ENCODE assay signal across 28 cellular contexts in the genomic region with DNA sequence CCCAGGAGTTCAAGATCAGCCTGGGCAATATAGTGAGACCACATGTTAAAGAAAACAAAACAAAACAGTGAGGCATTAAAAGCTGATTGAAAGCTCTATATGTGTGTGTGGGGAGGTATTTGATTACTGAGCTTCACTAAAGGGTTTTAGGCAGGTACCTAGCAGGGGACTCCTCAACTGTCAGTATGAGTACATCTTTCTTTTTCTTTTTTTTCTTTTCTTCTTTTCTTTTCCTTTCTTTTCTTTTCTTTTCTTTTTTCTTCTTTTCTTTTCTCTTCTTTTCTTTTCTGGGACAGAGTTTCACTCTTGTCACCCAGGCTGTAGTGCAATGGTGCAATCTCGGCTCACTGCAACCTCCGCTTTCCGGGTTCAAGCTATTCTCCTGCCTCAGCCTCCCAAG.
"Had no signal": no experiment of that assay in that cellular context is flagged by ENCODE, and none has a peak within 500 bp of the region (broad histone marks: within the 10 kb centered on the region; RNA-seq: fewer than 3 reads in every experiment).

No MANE protein-coding gene starts in this region.

- H3K36me3 ChIP-seq: suprapubic skin, thoracic aorta, thyroid gland, tibial artery, tibial nerve, transverse colon, upper lobe of left lung, upper lobe of right lung, uterus, vagina had no signal

- H3K4me3 Mint-ChIP-seq: stimulated activated effector memory CD8-positive, alpha-beta T cell treated with anti-CD3 and anti-CD28 coated beads, Interleukin-12 subunit alpha, Interleukin-12 subunit beta, amount 100 ng/mL, for 72 hours; stimulated activated memory B cell treated with anti-CD40 and anti-IgM and Interleukin-4, amounts not matched to agents 10 μg/mL and 1 μg/mL and 100 μg/mL, for 72 hours; stimulated activated naive B cell treated with anti-CD40 and anti-IgM and Interleukin-4, amounts not matched to agents 10 μg/mL and 1 μg/mL and 100 μg/mL, for 72 hours; stimulated activated naive CD8-positive, alpha-beta T cell treated with anti-CD3 and anti-CD28 coated beads, Interleukin-15, amount 100 ng/mL, for 72 hours; stimulated activated naive CD8-positive, alpha-beta T cell treated with anti-CD3 and anti-CD28 coated beads, Interleukin-15, Interleukin-2, amounts not matched to agents 100 ng/mL and 50 ng/mL, for 24 hours; type B pancreatic cell had no signal

- H3K27ac Mint-ChIP-seq: stimulated activated effector memory CD8-positive, alpha-beta T cell treated with anti-CD3 and anti-CD28 coated beads, Interleukin-12 subunit alpha, Interleukin-12 subunit beta, amount 100 ng/mL, for 72 hours; stimulated activated memory B cell treated with anti-CD40 and anti-IgM and Interleukin-4, amounts not matched to agents 10 μg/mL and 1 μg/mL and 100 μg/mL, for 72 hours; stimulated activated naive CD8-positive, alpha-beta T cell treated with anti-CD3 and anti-CD28 coated beads, Interleukin-15, amount 100 ng/mL, for 72 hours; stimulated activated naive CD8-positive, alpha-beta T cell treated with anti-CD3 and anti-CD28 coated beads, Interleukin-15, Interleukin-2, amounts not matched to agents 100 ng/mL and 50 ng/mL, for 24 hours; type B pancreatic cell had no signal

- DNase-seq: stimulated activated CD4-positive, alpha-beta T cell treated with anti-CD3 and anti-CD28 coated beads, Interleukin-2, amount 100 ng/mL, for 48 hours; stimulated activated CD4-positive, alpha-beta T cell treated with anti-CD3 and anti-CD28 coated beads, Interleukin-4, amount 100 ng/mL, for 1 hour; stimulated activated CD4-positive, alpha-beta T cell treated with anti-CD3 and anti-CD28 coated beads, Interleukin-4, amount 100 ng/mL, for 24 hours; stimulated activated CD4-positive, alpha-beta T cell treated with anti-CD3 and anti-CD28 coated beads, Interleukin-4, amount 100 ng/mL, for 4 hours; stimulated activated CD8-positive, alpha-beta memory T cell treated with anti-CD3 and anti-CD28 coated beads, Interleukin-4, amount 100 ng/mL, for 48 hours; stimulated activated naive B cell treated with anti-CD40 and anti-IgM and Interleukin-4, amounts not matched to agents 10 μg/mL and 1 μg/mL and 100 μg/mL, for 72 hours; stimulated activated naive CD4-positive, alpha-beta T cell; stimulated activated naive CD4-positive, alpha-beta T cell treated with Interleukin-2 at 50 U/mL for 16 hours; stimulated activated naive CD8-positive, alpha-beta T cell treated with anti-CD3 and anti-CD28 coated beads, Interleukin-15, amount 100 ng/mL, for 72 hours; stimulated activated naive CD8-positive, alpha-beta T cell treated with anti-CD3 and anti-CD28 coated beads, Interleukin-15, Interleukin-2, amounts not matched to agents 100 U/mL and 50 U/mL, for 24 hours; substantia nigra; testis; thyroid gland; tibial artery; transverse colon; trophoblast cell; upper lobe of left lung; upper lobe of right lung; uterus had no signal

- H3K36me3 Mint-ChIP-seq: stimulated activated effector memory CD8-positive, alpha-beta T cell treated with anti-CD3 and anti-CD28 coated beads, Interleukin-12 subunit alpha, Interleukin-12 subunit beta, amount 100 ng/mL, for 72 hours; type B pancreatic cell had no signal

- FAIRE-seq: urothelium cell line had no signal

- H3K27me3 ChIP-seq: suprapubic skin, testis, thyroid gland, tibial nerve, transverse colon, upper lobe of left lung, upper lobe of right lung, uterus, vagina had no signal

- ATAC-seq: stimulated activated effector memory CD8-positive, alpha-beta T cell treated with anti-CD3 and anti-CD28 coated beads, Interleukin-12 subunit alpha, Interleukin-12 subunit beta, amount 100 ng/mL, for 72 hours; stimulated activated memory B cell treated with anti-CD40 and anti-IgM and Interleukin-4, amounts not matched to agents 10 μg/mL and 1 μg/mL and 100 μg/mL, for 72 hours; stimulated activated naive B cell treated with anti-CD40 and anti-IgM and Interleukin-4, amounts not matched to agents 10 μg/mL and 1 μg/mL and 100 μg/mL, for 72 hours; stimulated activated naive CD8-positive, alpha-beta T cell treated with anti-CD3 and anti-CD28 coated beads, Interleukin-15, amount 100 ng/mL, for 72 hours; stimulated activated naive CD8-positive, alpha-beta T cell treated with anti-CD3 and anti-CD28 coated beads, Interleukin-15, Interleukin-2, amounts not matched to agents 100 U/mL and 50 U/mL, for 24 hours; upper lobe of right lung had no signal

- H3K4me3 ChIP-seq: suprapubic skin, testis, thoracic aorta, thyroid gland, tibial artery, tibial nerve, transverse colon, upper lobe of left lung, upper lobe of right lung, uterus, vagina had no signal

- H3K4me1 Mint-ChIP-seq: stimulated activated effector memory CD8-positive, alpha-beta T cell treated with anti-CD3 and anti-CD28 coated beads, Interleukin-12 subunit alpha, Interleukin-12 subunit beta, amount 100 ng/mL, for 72 hours; stimulated activated naive CD8-positive, alpha-beta T cell treated with anti-CD3 and anti-CD28 coated beads, Interleukin-15, amount 100 ng/mL, for 72 hours had no signal

- H3K9me3 Mint-ChIP-seq: type B pancreatic cell had no signal

- H3K27ac ChIP-seq: suprapubic skin, testis, thoracic aorta, thyroid gland, tibial artery, tibial nerve, transverse colon, upper lobe of left lung, upper lobe of right lung, uterus, vagina had no signal

- H3K9me3 ChIP-seq: suprapubic skin, testis, thyroid gland, upper lobe of right lung, uterus, vagina had no signal

- H3K4me1 ChIP-seq: suprapubic skin, testis, tibial artery, tibial nerve, transverse colon, upper lobe of left lung, upper lobe of right lung, uterus, vagina had no signal
